Comparison of ENCODE assay signal across 7 cellular contexts in genomic region chrX:71365356-71365875, GRCh38. TPM values are rescaled to one million over a fixed set of nuclear protein-coding genes. Genes with fewer than 3 reads are reported as not detected.
DNase-seq lines count a peak whose midpoint lies in the region; ATAC-seq and TF ChIP-seq lines count a peak whose summit lies in the region.

No MANE protein-coding gene starts in this region.

- 2 to 43% (median 3%) methylated on average over 16 of the region's 16 CpGs for WGBS in psoas muscle, 3 donors

- DNase-seq in OCI-LY7 (ENCODE audit: low spot score), result no peak
- DNase-seq in epithelial cell of proximal tubule (ENCODE audit: low read depth), result no peak
- no peak for DNase-seq in psoas muscle
- DNase-seq in NAMALWA (ENCODE audit: low spot score), result no peak
- no peak for DNase-seq in mesenteric fat pad (ENCODE audit: low spot score)
- no peak for DNase-seq in EL

- POLR2A ChIA-PET in OCI-LY7 (lab: Charles Lee), result interaction anchor here (0.6 to 2.1 kb wide), 18 partner anchors 8 to 266 kb away, joined by 3 to 18 read pairs (median 4); partner anchors contain the start of genes CXCR3, IL2RG, MED12 and NONO

- H3K27ac ChIP-seq in OCI-LY7 (ENCODE audit: low read depth, low read length, poor library complexity, severe bottlenecking) (peak overlapping the region; percentile 87), psoas muscle (peak overlapping the region; percentile 87)

- no peaks in the 10 kb centered on the region for H3K27me3 ChIP-seq in psoas muscle (ENCODE audit: insufficient read depth in 3 of 3, low read length in 2 of 3)

- no peaks in the 10 kb centered on the region for H3K9me2 ChIP-seq in OCI-LY7 (ENCODE audit: insufficient read depth, low read length)

- H2AFZ ChIP-seq in OCI-LY7 (ENCODE audit: low read length), result peak overlapping the region; percentile 69; the same call in 1 of the 2 replicates

- peak overlapping the region; percentile 94 for H3K4me2 ChIP-seq in OCI-LY7 (ENCODE audit: low read length)

- intact Hi-C loops in OCI-LY7 (cut with micrococcal nuclease; ENCODE audit: unreplicated experiment) (no loop called here), psoas muscle (cut with DNase I) (loop anchor here in 1 of 2 donors (10.0 kb wide), 2 partner anchors 61 to 181 kb away; partner anchors contain the start of gene ITGB1BP2)

- no peaks in the 10 kb centered on the region for H3K9me3 ChIP-seq in OCI-LY7 (ENCODE audit: low read length)
- no peaks in the 10 kb centered on the region for H3K9me3 ChIP-seq in psoas muscle

- peaks cover 19% of the 10 kb centered on the region for H3K4me1 ChIP-seq in OCI-LY7 (ENCODE audit: insufficient read depth, low read length, poor library complexity, severe bottlenecking)
- H3K4me1 ChIP-seq in psoas muscle, result peaks cover 8% of the 10 kb centered on the region

- peaks cover 29% of the 10 kb centered on the region for H3K79me2 ChIP-seq in OCI-LY7 (ENCODE audit: insufficient read depth, low read depth, low read length)

- ATAC-seq in GM21447 (IDR thresholded peaks at IDR 0.05; ENCODE audit: unreplicated experiment) (peak; percentile 2), psoas muscle (peak in 2 of 4 donors; percentile 0 to 24)

- CTCF ChIA-PET in OCI-LY7 (lab: Charles Lee; ENCODE audit: unreplicated experiment), result interaction anchor here (0.5 kb wide), 1 partner anchor 169 kb away, joined by 3 read pairs; no protein-coding TSS in a partner anchor

- peak overlapping the region; percentile 95 for H3K4me3 ChIP-seq in OCI-LY7 (ENCODE audit: low read depth, low read length, poor library complexity, severe bottlenecking)
- H3K4me3 ChIP-seq in epithelial cell of proximal tubule (ENCODE audit: low read depth, low read length), result peak overlapping the region; percentile 75
- peak overlapping the region; percentile 81 for H3K4me3 ChIP-seq in psoas muscle

- H3K36me3 ChIP-seq in OCI-LY7 (ENCODE audit: insufficient read depth, low read length) (peaks cover 20% of the 10 kb centered on the region), psoas muscle (ENCODE audit: insufficient read depth in 1 of 2, low read depth in 1 of 2) (peaks cover 0 to 19% of the 10 kb centered on the region in 2 donors)

- BruUV-seq in OCI-LY7 (replicated peaks; lab: Mats Ljungman, UMichigan), result TSS peak; percentile 99

- TF ChIP-seq CTCF in OCI-LY7 (conservative IDR thresholded peaks at IDR 0.05; ENCODE audit: low read length) (no peak), epithelial cell of proximal tubule (conservative IDR thresholded peaks at IDR 0.05; ENCODE audit: low read depth, low read length) (no peak), psoas muscle (IDR thresholded peaks at IDR 0.05) (no peak)

- H4K20me1 ChIP-seq in OCI-LY7 (ENCODE audit: insufficient read depth, low read length), result no peaks in the 10 kb centered on the region

RNA-seq across cellular contexts. Expression of gene TAF1, which starts 0.7 kb away (rescaled TPM):
- total RNA-seq in OCI-LY7 (2014; rRNA removed; shearing (Covaris generic)), result 30.2 and 50.8 TPM in 2 replicates
- 48.2 and 52.2 TPM in 2 replicates for total RNA-seq in OCI-LY7 (2022)
- 11.1 and 16.7 TPM in 2 replicates for total RNA-seq in epithelial cell of proximal tubule
- 10 to 100 TPM; 22.3 to 25.6 (median 24.4) TPM for total RNA-seq in psoas muscle
- 10 to 100 TPM in 1 of 3 donors, 1 to 10 TPM in 2; 5.5 to 10.6 (median 6.4) TPM for polyA plus RNA-seq in psoas muscle
- total RNA-seq in mesenteric fat pad, result 36.9 TPM
